ENCODE assay signal across 26 cellular contexts in genomic region chr18:22552254-22552653, GRCh38.
A peak's percentile ranks its signal among the peaks of the same experiment; 100 is the strongest.
DNase-seq lines count a peak whose midpoint lies in the region; ATAC-seq and TF ChIP-seq lines count a peak whose summit lies in the region.
"Had no signal": no experiment of that assay in that cellular context is flagged by ENCODE, and none has a peak within 500 bp of the region (broad histone marks: within the 10 kb centered on the region; RNA-seq: fewer than 3 reads in every experiment).

No MANE protein-coding gene starts in this region.

- H3K27ac Mint-ChIP-seq in MCF 10A (ENCODE audit: low read depth, unreplicated experiment) = no peak overlapping the region
- H3K27ac Mint-ChIP-seq in naive thymus-derived CD8-positive, alpha-beta T cell = no peak overlapping the region
- H3K27ac Mint-ChIP-seq: activated B cell treated with CpG ODN at 0.5 μM for 24 hours; CD8-positive, alpha-beta memory T cell; mesothelial cell of epicardium; nephron; stimulated activated naive CD8-positive, alpha-beta T cell treated with anti-CD3 and anti-CD28 coated beads, Interleukin-15, amount 100 ng/mL, for 72 hours had no signal

- H3K4me1 ChIP-seq in mammary epithelial cell (ENCODE audit: insufficient read depth, low read length) = peaks cover 47% of the 10 kb centered on the region
- H3K4me1 ChIP-seq: left lung had no signal

- no peak overlapping the region for H2AFZ ChIP-seq in mammary epithelial cell (ENCODE audit: low read depth, low read length)

- CTCF ChIA-PET in mammary epithelial cell (lab: Charles Lee; ENCODE audit: low non-redundant PET) (no interaction called here), MCF 10A (lab: Yijun Ruan, JAX) (interaction anchor here (0.7 to 1.6 kb wide), 5 partner anchors 8 to 555 kb away, joined by 3 to 12 read pairs (median 3); no protein-coding TSS in a partner anchor)

- H3K36me3 Mint-ChIP-seq in MCF 10A (ENCODE audit: insufficient read depth, unreplicated experiment) = no peaks in the 10 kb centered on the region
- no peaks in the 10 kb centered on the region for H3K36me3 Mint-ChIP-seq in naive thymus-derived CD8-positive, alpha-beta T cell
- H3K36me3 Mint-ChIP-seq: CD8-positive, alpha-beta memory T cell; mesothelial cell of epicardium had no signal

- H4K20me1 ChIP-seq in mammary epithelial cell (ENCODE audit: insufficient read depth, low read length) = no peaks in the 10 kb centered on the region

- H3K27me3 Mint-ChIP-seq in MCF 10A (ENCODE audit: insufficient read depth, unreplicated experiment) = no peaks in the 10 kb centered on the region
- H3K27me3 Mint-ChIP-seq in naive thymus-derived CD8-positive, alpha-beta T cell = peaks cover 5 to 14% (median 12%) of the 10 kb centered on the region in 5 donors

- peak overlapping the region; percentile 58 for H3K4me2 ChIP-seq in mammary epithelial cell (ENCODE audit: insufficient read depth, low read depth, low read length)

- TF ChIP-seq CTCF in mammary epithelial cell (conservative IDR thresholded peaks at IDR 0.05 in 1 of 2, IDR thresholded peaks at IDR 0.05 in 1 of 2; ENCODE audit: extremely low read depth in 1 of 2, insufficient read depth in 1 of 2, low read depth in 1 of 2, low read length in 2 of 2) (no peak), MCF 10A (IDR thresholded peaks at IDR 0.05; ENCODE audit: unreplicated experiment) (no peak), brain microvascular endothelial cell (IDR thresholded peaks at IDR 0.05; ENCODE audit: low read depth, low read length, missing control alignments) (no peak)

- H3K9me3 ChIP-seq in mammary epithelial cell (replicated peaks; ENCODE audit: insufficient read depth, low read length) = no peaks in the 10 kb centered on the region
- H3K9me3 ChIP-seq: left lung, sigmoid colon, tibial artery had no signal

- dilution Hi-C loops in mammary epithelial cell (cut with HindIII; ENCODE audit: low sequenced_read_pairs) = no loop called here

- no peak for ATAC-seq in naive thymus-derived CD8-positive, alpha-beta T cell
- ATAC-seq: stimulated activated naive CD8-positive, alpha-beta T cell treated with anti-CD3 and anti-CD28 coated beads, Interleukin-15, amount 100 ng/mL, for 72 hours had no signal

- H3K27ac ChIP-seq in mammary epithelial cell (ENCODE audit: insufficient read depth, low read depth, low read length) = peak overlapping the region; percentile 98
- H3K27ac ChIP-seq in brain microvascular endothelial cell = peak overlapping the region; percentile 78
- H3K27ac ChIP-seq: 22Rv1, left lung, sigmoid colon had no signal

- H3K4me1 Mint-ChIP-seq in MCF 10A (ENCODE audit: insufficient read depth, unreplicated experiment) = peaks cover 8% of the 10 kb centered on the region
- no peaks in the 10 kb centered on the region for H3K4me1 Mint-ChIP-seq in naive thymus-derived CD8-positive, alpha-beta T cell
- H3K4me1 Mint-ChIP-seq: activated B cell treated with CpG ODN at 0.5 μM for 24 hours; CD8-positive, alpha-beta memory T cell; central memory CD8-positive, alpha-beta T cell; stimulated activated naive CD8-positive, alpha-beta T cell treated with anti-CD3 and anti-CD28 coated beads, Interleukin-15, amount 100 ng/mL, for 72 hours had no signal

- WGBS in mammary epithelial cell (ENCODE audit: low coverage, missing lambda C conversion rate) = 58% methylated on average over 3 of the region's 3 CpGs

- in situ Hi-C loops in mammary epithelial cell (cut with MboI; ENCODE audit: low sequenced_read_pairs in 2 of 2) (loop anchor here (10.0 to 25.0 kb wide), 3 partner anchors 77 to 387 kb away; partner anchors contain the start of gene GATA6 (in 1 of the 2)), brain microvascular endothelial cell (cut with HindIII; ENCODE audit: low pct_ligation_motif_present, low sequenced_read_pairs) (loop anchor here (25.0 kb wide), 1 partner anchor 365 kb away; no protein-coding TSS in a partner anchor)

- POLR2A ChIA-PET in MCF 10A (lab: Yijun Ruan, JAX) = interaction anchor here (0.9 to 1.5 kb wide), 3 partner anchors 10 to 555 kb away, joined by 3 to 10 read pairs (median 3); no protein-coding TSS in a partner anchor
- POLR2A ChIA-PET in naive thymus-derived CD8-positive, alpha-beta T cell (lab: Charles Lee) = no interaction called here

- H3K79me2 ChIP-seq in mammary epithelial cell (ENCODE audit: insufficient read depth, low read length) = no peaks in the 10 kb centered on the region

- DNase-seq in mammary epithelial cell (peak; percentile 26), MCF 10A (ENCODE audit: unreplicated experiment) (no peak), brain microvascular endothelial cell (peak; percentile 53), lung microvascular endothelial cell (ENCODE audit: low read depth in 2 of 2) (peak; percentile 30), NCI-H1930 (lab: John Stamatoyannopoulos, UW) (no peak), NCI-H2171 (lab: John Stamatoyannopoulos, UW) (no peak), cerebellar nuclear complex (lab: John Stamatoyannopoulos, UW) (no peak)
- no peak for DNase-seq in naive thymus-derived CD8-positive, alpha-beta T cell
- DNase-seq: activated B cell treated with CpG ODN at 0.5 μM for 24 hours; activated naive CD4-positive, alpha-beta T cell treated with anti-CD3 and anti-CD28 coated beads, Interleukin-2, amount 50 U/mL, for 16 hours; anterior cingulate cortex; CD8-positive, alpha-beta memory T cell; GF-D8; GOT3; KBM-7; left lung; NCI-H1694; posterior cingulate gyrus; sigmoid colon; stimulated activated naive CD8-positive, alpha-beta T cell treated with anti-CD3 and anti-CD28 coated beads, Interleukin-15, amount 100 ng/mL, for 72 hours; T-helper 9 cell; tibial artery had no signal

- H3K9me3 Mint-ChIP-seq in MCF 10A (ENCODE audit: unreplicated experiment) = peaks cover 5% of the 10 kb centered on the region
- H3K9me3 Mint-ChIP-seq in naive thymus-derived CD8-positive, alpha-beta T cell = peaks cover 0 to 2% (median 0%) of the 10 kb centered on the region in 9 donors
- H3K9me3 Mint-ChIP-seq: activated B cell treated with CpG ODN at 0.5 μM for 24 hours; CD8-positive, alpha-beta memory T cell; central memory CD8-positive, alpha-beta T cell; nephron; stimulated activated naive CD8-positive, alpha-beta T cell treated with anti-CD3 and anti-CD28 coated beads, Interleukin-15, amount 100 ng/mL, for 72 hours had no signal

- peak overlapping the region; percentile 26 for H3K9ac ChIP-seq in mammary epithelial cell (ENCODE audit: insufficient read depth, low read length)

- H3K4me3 ChIP-seq in mammary epithelial cell (replicated peaks in 1 of 3; ENCODE audit: insufficient read depth in 1 of 3, low read depth in 2 of 3, low read length in 3 of 3) = no peak overlapping the region
- H3K4me3 ChIP-seq in brain microvascular endothelial cell (ENCODE audit: low read depth, low read length) = no peak overlapping the region
- H3K4me3 ChIP-seq: left lung, sigmoid colon, tibial artery had no signal

- BruUV-seq in mammary epithelial cell (replicated peaks; lab: Mats Ljungman, UMichigan) (TSS peak; percentile 11), MCF 10A (replicated peaks; lab: Mats Ljungman, UMichigan) (no TSS peak)

- no peak overlapping the region for H3K4me3 Mint-ChIP-seq in MCF 10A (ENCODE audit: unreplicated experiment)
- no peak overlapping the region for H3K4me3 Mint-ChIP-seq in naive thymus-derived CD8-positive, alpha-beta T cell
- H3K4me3 Mint-ChIP-seq: activated B cell treated with CpG ODN at 0.5 μM for 24 hours; CD8-positive, alpha-beta memory T cell; central memory CD8-positive, alpha-beta T cell; mesothelial cell of epicardium; nephron; stimulated activated naive CD8-positive, alpha-beta T cell treated with anti-CD3 and anti-CD28 coated beads, Interleukin-15, amount 100 ng/mL, for 72 hours had no signal

- intact Hi-C loops in mammary epithelial cell (cut with micrococcal nuclease) (no loop called here), MCF 10A (cut with micrococcal nuclease) (no loop called here)

- H3K27me3 ChIP-seq in mammary epithelial cell (ENCODE audit: insufficient read depth, low read length) (no peaks in the 10 kb centered on the region), brain microvascular endothelial cell (replicated peaks) (no peaks in the 10 kb centered on the region)
- H3K27me3 ChIP-seq: sigmoid colon, tibial artery had no signal

- no peaks in the 10 kb centered on the region for H3K36me3 ChIP-seq in mammary epithelial cell (ENCODE audit: insufficient read depth, low read length)
- no peaks in the 10 kb centered on the region for H3K36me3 ChIP-seq in brain microvascular endothelial cell (replicated peaks)
- H3K36me3 ChIP-seq: left lung, sigmoid colon, tibial artery had no signal

Comparison
In these comparisons a context has a peak if more than half of its experiments do, and no peak if none do; other contexts are left out.
1. DNase-seq: peak in mammary epithelial cell (single experiment), brain microvascular endothelial cell (single experiment) and lung microvascular endothelial cell (2 of 2); none in MCF 10A (single experiment), NCI-H1930 (0 of 2), NCI-H2171 (single experiment), naive thymus-derived CD8-positive, alpha-beta T cell (0 of 10) and cerebellar nuclear complex (0 of 2).